In genomic region chr17:17258998-17259397, GRCh38 we compare ENCODE assay signal across 22 cellular contexts. TPM values are rescaled to one million over a fixed set of nuclear protein-coding genes. Genes with fewer than 3 reads are reported as not detected.
DNase-seq lines count a peak whose midpoint lies in the region; ATAC-seq, FAIRE-seq and TF ChIP-seq lines count a peak whose summit lies in the region.
"Had no signal": no experiment of that assay in that cellular context is flagged by ENCODE, and none has a peak within 500 bp of the region (broad histone marks: within the 10 kb centered on the region; RNA-seq: fewer than 3 reads in every experiment).

No MANE protein-coding gene starts in this region.

- H3K36me3 ChIP-seq in right atrium auricular region = peaks cover 78% of the 10 kb centered on the region
- H3K36me3 ChIP-seq in heart right ventricle = peaks cover 0 to 100% (median 77%) of the 10 kb centered on the region in 9 donors

- H3K4me1 ChIP-seq in right atrium auricular region = no peaks in the 10 kb centered on the region
- no peaks in the 10 kb centered on the region for H3K4me1 ChIP-seq in heart right ventricle
- H3K4me1 ChIP-seq: body of pancreas, psoas muscle, tibial artery had no signal

- peak; percentile 26 for DNase-seq in right atrium auricular region (ENCODE audit: low spot score)
- DNase-seq in heart right ventricle = no peak
- DNase-seq in caudate nucleus (lab: John Stamatoyannopoulos, UW) = peak in 41 of 61 donors; percentile 10 to 70 (median 36)
- DNase-seq in middle frontal gyrus (ENCODE audit: extremely low spot score, low spot score) = peak; percentile 57
- DNase-seq in GM19239 (ENCODE audit: insufficient read length, low spot score) = no peak
- DNase-seq in NCI-H748 (lab: John Stamatoyannopoulos, UW; ENCODE audit: unreplicated experiment) = no peak
- DNase-seq: activated CD4-positive, alpha-beta T cell treated with anti-CD3 and anti-CD28 coated beads, Interleukin-2, amount 50 U/mL, for 1 hour; activated effector memory CD4-positive, alpha-beta T cell treated with Interleukin-2 at 50 U/mL for 16 hours; activated naive CD8-positive, alpha-beta T cell treated with anti-CD3 and anti-CD28 coated beads, Interleukin-2, amount 10 ng/mL, durations not matched to agents 7 days and 5 days; body of pancreas; DMS153; NCI-H146; NCI-H2171 treated with DMSO at 0.1 percent for 48 hours; NCI-H510A treated with DMSO at 0.1 percent for 48 hours; NK-92 treated with Interleukin-12 subunit alpha and Interleukin-12 subunit beta, amount 100 ng/mL, for 24 hours; PC-9; psoas muscle; Right ventricle myocardium superior; stimulated activated naive CD4-positive, alpha-beta T cell treated with Interleukin-2 at 50 U/mL for 16 hours; tibial artery had no signal

- WGBS in heart right ventricle, 2 donors = 87 to 92% methylated on average over 4 of the region's 4 CpGs

- TF ChIP-seq CTCF in right atrium auricular region (IDR thresholded peaks at IDR 0.05) (no peak), heart right ventricle (IDR thresholded peaks at IDR 0.05) (no peak)

- H3K27me3 ChIP-seq in right atrium auricular region (no peaks in the 10 kb centered on the region), heart right ventricle (no peaks in the 10 kb centered on the region)
- H3K27me3 ChIP-seq: body of pancreas, tibial artery had no signal

- intact Hi-C loops in heart right ventricle (cut with DNase I) = no loop called here

- no peak for FAIRE-seq in GM19239 (lab: Jason Lieb, UNC)

- H3K9me3 ChIP-seq in right atrium auricular region (no peaks in the 10 kb centered on the region), heart right ventricle (no peaks in the 10 kb centered on the region)
- H3K9me3 ChIP-seq: body of pancreas, psoas muscle, tibial artery had no signal

- no peak for ATAC-seq in heart right ventricle
- no peak for ATAC-seq in HG03460 (IDR thresholded peaks at IDR 0.05; ENCODE audit: unreplicated experiment)
- no peak for ATAC-seq in HG03469 (IDR thresholded peaks at IDR 0.05; ENCODE audit: unreplicated experiment)
- ATAC-seq: body of pancreas had no signal

- no peak overlapping the region for H3K27ac ChIP-seq in right atrium auricular region
- no peak overlapping the region for H3K27ac ChIP-seq in heart right ventricle
- H3K27ac ChIP-seq in caudate nucleus (ENCODE audit: low read depth, low read length) = peak overlapping the region; percentile 86
- H3K27ac ChIP-seq: body of pancreas, PC-9, psoas muscle, tibial artery had no signal

- no peak overlapping the region for H3K4me3 ChIP-seq in right atrium auricular region
- no peak overlapping the region for H3K4me3 ChIP-seq in heart right ventricle
- H3K4me3 ChIP-seq: body of pancreas, PC-9, psoas muscle, tibial artery had no signal

RNA-seq across cellular contexts. Expression of gene FLCN, which starts 22.0 kb away (rescaled TPM):
- total RNA-seq in right atrium auricular region (10 to 100 TPM; 22.7 to 23.7 TPM), heart right ventricle (10 to 100 TPM; 26.4 to 45.7 (median 35.8) TPM)
- 10 to 100 TPM; 16.0 to 78.2 TPM for polyA plus RNA-seq in heart right ventricle

RNA-seq across cellular contexts. Expression of gene COPS3, which starts 22.0 kb away (rescaled TPM):
- total RNA-seq in right atrium auricular region (10 to 100 TPM; 46.0 to 65.5 TPM), heart right ventricle (10 to 100 TPM; 63.8 to 84.4 (median 71.1) TPM)
- 10 to 100 TPM; 23.4 to 84.6 TPM for polyA plus RNA-seq in heart right ventricle

RNA-seq across cellular contexts. Expression of gene NT5M, which starts 44.2 kb away (rescaled TPM):
- total RNA-seq in right atrium auricular region (1 to 10 TPM; 4.3 to 6.7 TPM), heart right ventricle (10 to 100 TPM in 5 of 10 donors, 1 to 10 TPM in 5; 7.4 to 15.8 (median 9.8) TPM)
- polyA plus RNA-seq in heart right ventricle = 10 to 100 TPM in 1 of 2 donors, 1 to 10 TPM in 1; 4.9 to 14.8 TPM

RNA-seq across cellular contexts. Expression of gene PLD6, which starts 52.9 kb away (rescaled TPM):
- total RNA-seq in right atrium auricular region (1 to 10 TPM; 3.1 to 6.8 TPM), heart right ventricle (10 to 100 TPM in 2 of 10 donors, 1 to 10 TPM in 8; 6.0 to 16.3 (median 8.2) TPM)
- 1 to 10 TPM; 3.7 to 6.9 TPM for polyA plus RNA-seq in heart right ventricle

Comparison
In these comparisons a context has a peak if more than half of its experiments do, and no peak if none do; other contexts are left out.
1. DNase-seq: peak in right atrium auricular region (single experiment), caudate nucleus (41 of 61) and middle frontal gyrus (single experiment); none in heart right ventricle (0 of 2), GM19239 (single experiment) and NCI-H748 (single experiment).